In the genomic region with DNA sequence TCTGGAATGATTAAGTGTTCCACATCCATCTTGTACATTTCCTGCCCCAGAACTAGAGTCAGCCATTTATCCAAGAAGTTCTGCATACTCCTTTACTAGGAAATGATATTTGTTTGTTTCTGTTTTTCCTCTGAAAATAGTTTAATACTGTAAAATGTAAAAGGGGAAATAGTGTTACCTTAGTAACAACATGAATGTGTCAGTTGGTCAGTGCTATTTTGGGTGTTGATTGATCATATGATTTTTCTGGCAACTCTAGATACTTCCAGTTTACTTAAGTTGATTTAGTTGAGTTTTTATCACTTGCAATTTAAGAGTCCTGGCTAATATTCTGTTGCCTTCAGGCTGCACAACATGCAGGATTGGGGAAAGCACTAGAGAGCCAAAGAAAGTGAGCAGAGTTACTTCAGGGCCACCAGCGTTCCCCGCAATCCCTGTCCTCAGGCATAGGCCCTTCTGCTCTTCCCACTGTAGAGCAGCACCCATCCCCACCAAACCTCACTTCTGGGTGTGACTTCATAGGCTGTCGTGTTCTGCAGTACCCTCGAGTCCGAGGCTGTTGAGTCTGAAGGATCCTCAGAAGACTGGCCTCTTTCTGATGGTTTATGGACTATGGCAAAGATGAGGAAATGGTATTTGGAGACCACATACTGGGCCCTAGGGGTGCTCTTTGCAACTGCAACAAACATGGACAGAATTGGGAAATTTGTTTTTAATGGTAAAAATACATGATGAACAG, we compare ENCODE assay signal across 1 cellular context.
TF ChIP-seq lines count a peak whose summit lies in the region.

No MANE protein-coding gene starts in this region.

TF ChIP-seq in HCT116, 20 proteins besides CTCF, POLR2A, EP300 and RAD21 (continued from another document):
- TF ChIP-seq, protein P1, sequence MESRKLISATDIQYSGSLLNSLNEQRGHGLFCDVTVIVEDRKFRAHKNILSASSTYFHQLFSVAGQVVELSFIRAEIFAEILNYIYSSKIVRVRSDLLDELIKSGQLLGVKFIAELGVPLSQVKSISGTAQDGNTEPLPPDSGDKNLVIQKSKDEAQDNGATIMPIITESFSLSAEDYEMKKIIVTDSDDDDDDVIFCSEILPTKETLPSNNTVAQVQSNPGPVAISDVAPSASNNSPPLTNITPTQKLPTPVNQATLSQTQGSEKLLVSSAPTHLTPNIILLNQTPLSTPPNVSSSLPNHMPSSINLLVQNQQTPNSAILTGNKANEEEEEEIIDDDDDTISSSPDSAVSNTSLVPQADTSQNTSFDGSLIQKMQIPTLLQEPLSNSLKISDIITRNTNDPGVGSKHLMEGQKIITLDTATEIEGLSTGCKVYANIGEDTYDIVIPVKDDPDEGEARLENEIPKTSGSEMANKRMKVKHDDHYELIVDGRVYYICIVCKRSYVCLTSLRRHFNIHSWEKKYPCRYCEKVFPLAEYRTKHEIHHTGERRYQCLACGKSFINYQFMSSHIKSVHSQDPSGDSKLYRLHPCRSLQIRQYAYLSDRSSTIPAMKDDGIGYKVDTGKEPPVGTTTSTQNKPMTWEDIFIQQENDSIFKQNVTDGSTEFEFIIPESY (IDR thresholded peaks at IDR 0.05; ENCODE audit: extremely low read depth, insufficient replicate concordance, low read length) = no peak
- no peak for TF ChIP-seq POLR2AphosphoS5 (IDR thresholded peaks at IDR 0.05; ENCODE audit: low read depth, low read length)
